Comparison of ENCODE assay signal across 8 cellular contexts in genomic region chr19:34041922-34042521, GRCh38.
DNase-seq lines count a peak whose midpoint lies in the region; ATAC-seq, FAIRE-seq and TF ChIP-seq lines count a peak whose summit lies in the region.

No MANE protein-coding gene starts in this region.

- H3K4me3 ChIP-seq in effector memory CD4-positive, alpha-beta T cell (ENCODE audit: insufficient read depth, low read depth, low read length, poor library complexity, severe bottlenecking), result no peak overlapping the region

- DNase-seq in GM12892 (ENCODE audit: insufficient read length), result peak; percentile 32
- peak; percentile 6 for DNase-seq in NCI-H460 (ENCODE audit: extremely low read depth, low read depth)
- DNase-seq in activated CD8-positive, alpha-beta memory T cell treated with anti-CD3 and anti-CD28 coated beads for 1 hour (ENCODE audit: extremely low read depth in 1 of 2, low read depth in 1 of 2), result peak; percentile 16 to 63
- peak; percentile 16 to 48 (median 23) for DNase-seq in effector memory CD4-positive, alpha-beta T cell
- DNase-seq in mucosa of gallbladder (ENCODE audit: low spot score), result peak; percentile 46
- peak; percentile 65 for DNase-seq in stimulated activated CD8-positive, alpha-beta memory T cell treated with anti-CD3 and anti-CD28 coated beads, Interleukin-7, amount 100 ng/mL, for 24 hours (ENCODE audit: low read depth)

- H3K27me3 ChIP-seq in effector memory CD4-positive, alpha-beta T cell (replicated peaks; ENCODE audit: control insufficient read depth, insufficient read depth, low read length, poor library complexity, severe bottlenecking), result no peaks in the 10 kb centered on the region

- peak; percentile 17 for FAIRE-seq in GM12892 (lab: Jason Lieb, UNC)

- no peaks in the 10 kb centered on the region for H3K36me3 ChIP-seq in effector memory CD4-positive, alpha-beta T cell (ENCODE audit: control insufficient read depth, insufficient read depth, low read length)

- no peaks in the 10 kb centered on the region for H3K9me3 ChIP-seq in effector memory CD4-positive, alpha-beta T cell (ENCODE audit: control insufficient read depth, low read length)

- ATAC-seq in GM18502 (IDR thresholded peaks at IDR 0.05; ENCODE audit: poor library complexity, unreplicated experiment) (no peak), GM19455 (IDR thresholded peaks at IDR 0.05; ENCODE audit: unreplicated experiment) (no peak)

- no peaks in the 10 kb centered on the region for H3K4me1 ChIP-seq in effector memory CD4-positive, alpha-beta T cell (ENCODE audit: control insufficient read depth, insufficient read depth, low read length, poor library complexity, severe bottlenecking)

- H3K27ac ChIP-seq in effector memory CD4-positive, alpha-beta T cell (ENCODE audit: insufficient read depth, low read length, poor library complexity, severe bottlenecking), result no peak overlapping the region

- TF ChIP-seq POLR2A in GM12892 (IDR thresholded peaks at IDR 0.05; ENCODE audit: low read depth, low read length), result no peak

Comparison
In these comparisons a context has a peak if more than half of its experiments do, and no peak if none do; other contexts are left out.
1. DNase-seq: peak in every context shown above with its lines; median percentile 65 in stimulated activated CD8-positive, alpha-beta memory T cell treated with anti-CD3 and anti-CD28 coated beads, Interleukin-7, amount 100 ng/mL, for 24 hours; 46 in mucosa of gallbladder; 40 in activated CD8-positive, alpha-beta memory T cell treated with anti-CD3 and anti-CD28 coated beads for 1 hour; 32 in GM12892; 23 in effector memory CD4-positive, alpha-beta T cell; 6 in NCI-H460.